ENCODE assay signal across 9 cellular contexts in the genomic region with DNA sequence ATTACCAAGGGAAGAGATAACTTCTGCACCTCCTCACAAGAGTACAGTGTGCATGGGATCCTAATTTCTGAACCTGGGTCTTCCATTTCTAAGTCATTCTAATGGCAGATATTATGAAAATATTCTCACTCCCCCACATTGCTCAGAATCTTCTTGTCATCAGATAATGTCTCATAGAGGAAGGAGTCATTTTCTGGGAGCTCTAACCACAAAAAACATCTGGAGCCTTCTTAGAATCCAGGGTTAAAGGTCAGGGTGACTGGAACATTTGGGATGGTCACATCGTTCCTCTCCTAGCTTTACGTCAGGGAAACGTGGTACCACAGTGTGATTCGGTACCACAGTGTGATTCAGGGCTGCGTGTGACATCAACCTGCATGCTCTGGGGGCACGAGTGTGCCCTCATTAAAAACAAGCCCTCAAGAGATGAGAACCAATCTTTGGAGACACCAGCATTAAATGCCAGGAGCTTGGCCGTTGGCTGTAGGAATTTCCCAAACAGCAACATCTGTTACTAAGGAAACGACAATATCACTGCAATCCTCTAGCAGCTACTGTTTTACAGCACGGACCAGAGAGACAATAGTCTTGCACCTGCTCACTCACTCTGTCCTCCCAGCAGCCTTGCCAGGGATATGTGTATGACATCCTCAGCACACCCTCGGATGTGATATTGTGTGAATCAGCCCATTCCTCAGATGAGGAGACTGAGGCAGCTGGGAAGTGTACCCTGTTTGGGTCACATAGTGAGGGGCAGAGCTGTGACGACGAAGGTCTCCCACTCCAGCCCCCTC.
DNase-seq lines count a peak whose midpoint lies in the region; ATAC-seq, FAIRE-seq and TF ChIP-seq lines count a peak whose summit lies in the region.
"Had no signal": no experiment of that assay in that cellular context is flagged by ENCODE, and none has a peak within 500 bp of the region (broad histone marks: within the 10 kb centered on the region; RNA-seq: fewer than 3 reads in every experiment).

No MANE protein-coding gene starts in this region.

- no peak overlapping the region for H3K4me2 ChIP-seq in H1 (ENCODE audit: insufficient read depth in 1 of 2, low read depth in 2 of 2, low read length in 2 of 2)

- H3K9ac ChIP-seq in H1 (replicated peaks in 1 of 4; ENCODE audit: extremely low read depth in 1 of 4, low read depth in 3 of 4, low read length in 3 of 4), result no peak overlapping the region

- no peak overlapping the region for H3K4me3 Mint-ChIP-seq in CD4-positive, CD25-positive, alpha-beta regulatory T cell
- no peak overlapping the region for H3K4me3 Mint-ChIP-seq in nephron progenitor cell
- no peak overlapping the region for H3K4me3 Mint-ChIP-seq in activated CD4-positive, alpha-beta memory T cell treated with anti-CD3 and anti-CD28 coated beads, Interleukin-2, amount 10 ng/mL, durations not matched to agents 7 days and 5 days

- TF ChIP-seq EP300 in H1 (IDR thresholded peaks at IDR 0.05; ENCODE audit: borderline replicate concordance in 1 of 2, low read depth in 2 of 2, low read length in 2 of 2), result no peak

- H4K91ac ChIP-seq in H1 (replicated peaks; ENCODE audit: insufficient read length, low read length), result no peak overlapping the region

- no peak overlapping the region for H4K5ac ChIP-seq in H1 (ENCODE audit: insufficient read length, low read depth, low read length)

- no peak for TF ChIP-seq RAD21 in H1 (IDR thresholded peaks at IDR 0.05 in 1 of 2, conservative IDR thresholded peaks at IDR 0.05 in 1 of 2; ENCODE audit: low read depth in 2 of 2, low read length in 2 of 2)

- no peak for FAIRE-seq in H1 (lab: Jason Lieb, UNC)

- no peak overlapping the region for H2BK20ac ChIP-seq in H1 (ENCODE audit: low read length)

- no peak overlapping the region for H4K8ac ChIP-seq in H1 (ENCODE audit: extremely low read depth, insufficient read depth, low read length)

- H3K23me2 ChIP-seq in H1 (ENCODE audit: low read depth, low read length), result no peaks in the 10 kb centered on the region

- no peak for DNase-seq in CD4-positive, CD25-positive, alpha-beta regulatory T cell
- peak; percentile 65 for DNase-seq in NCI-H2196 (lab: John Stamatoyannopoulos, UW; ENCODE audit: unreplicated experiment)
- no peak for DNase-seq in H1 (ENCODE audit: low read depth in 1 of 2, low spot score in 2 of 2)
- DNase-seq in nephron progenitor cell, result no peak
- DNase-seq in stimulated activated CD8-positive, alpha-beta memory T cell treated with anti-CD3 and anti-CD28 coated beads, Interleukin-4, amount 100 ng/mL, for 48 hours, result no peak
- no peak for DNase-seq in activated CD4-positive, alpha-beta memory T cell treated with anti-CD3 and anti-CD28 coated beads, Interleukin-2, amount 10 ng/mL, durations not matched to agents 7 days and 5 days
- DNase-seq in MG63, result no peak
- DNase-seq in stimulated activated CD4-positive, alpha-beta T cell treated with anti-CD3 and anti-CD28 coated beads, Interleukin-12 subunit alpha, Interleukin-12 subunit beta, amount 100 ng/mL, for 4 hours, result no peak
- DNase-seq: activated naive CD4-positive, alpha-beta T cell treated with anti-CD3 and anti-CD28 coated beads, Interleukin-2, amount 50 U/mL, for 16 hours had no signal

- H2AFZ ChIP-seq in H1 (ENCODE audit: low read length), result no peak overlapping the region

- no peak overlapping the region for H2BK120ac ChIP-seq in H1 (replicated peaks; ENCODE audit: low read depth, low read length)

- no peaks in the 10 kb centered on the region for H3K36me3 Mint-ChIP-seq in CD4-positive, CD25-positive, alpha-beta regulatory T cell
- H3K36me3 Mint-ChIP-seq in nephron progenitor cell (ENCODE audit: low read depth), result no peaks in the 10 kb centered on the region
- H3K36me3 Mint-ChIP-seq in activated CD4-positive, alpha-beta memory T cell treated with anti-CD3 and anti-CD28 coated beads, Interleukin-2, amount 10 ng/mL, durations not matched to agents 7 days and 5 days (ENCODE audit: low read depth), result no peaks in the 10 kb centered on the region

- no peak overlapping the region for H2BK12ac ChIP-seq in H1 (ENCODE audit: low read depth, low read length)

- no peak for TF ChIP-seq CTCF in H1 (IDR thresholded peaks at IDR 0.05; ENCODE audit: control extremely low read depth in 1 of 3, insufficient read depth in 1 of 3, low read depth in 1 of 3, low read length in 3 of 3)
- no peak for TF ChIP-seq CTCF in nephron progenitor cell (IDR thresholded peaks at IDR 0.05)

- no peaks in the 10 kb centered on the region for H3K27me3 Mint-ChIP-seq in CD4-positive, CD25-positive, alpha-beta regulatory T cell
- H3K27me3 Mint-ChIP-seq in nephron progenitor cell (ENCODE audit: low read depth, poor library complexity), result peaks cover 2% of the 10 kb centered on the region
- peaks cover 7% of the 10 kb centered on the region for H3K27me3 Mint-ChIP-seq in activated CD4-positive, alpha-beta memory T cell treated with anti-CD3 and anti-CD28 coated beads, Interleukin-2, amount 10 ng/mL, durations not matched to agents 7 days and 5 days

- H2BK5ac ChIP-seq in H1 (ENCODE audit: low read depth, low read length), result no peak overlapping the region

- no peak overlapping the region for H3K23ac ChIP-seq in H1 (ENCODE audit: insufficient read length)

- CTCF ChIA-PET in H1 (lab: Charles Lee; ENCODE audit: partially characterized antibody), result interaction anchor here (0.6 to 1.4 kb wide), 4 partner anchors 11 to 19 kb away, joined by 3 to 4 read pairs (median 4); no protein-coding TSS in a partner anchor
- CTCF ChIA-PET in activated CD4-positive, alpha-beta memory T cell treated with anti-CD3 and anti-CD28 coated beads, Interleukin-2, amount 10 ng/mL, durations not matched to agents 7 days and 5 days (lab: Charles Lee), result interaction anchor here (1.0 kb wide), 1 partner anchor 236 kb away, joined by 3 read pairs; no protein-coding TSS in a partner anchor

- no peak overlapping the region for H3K27ac ChIP-seq in CD4-positive, CD25-positive, alpha-beta regulatory T cell (ENCODE audit: insufficient read depth, low read length, poor library complexity, severe bottlenecking)
- H3K27ac ChIP-seq in H1 (ENCODE audit: low read depth, low read length), result no peak overlapping the region

- WGBS in H1 (ENCODE audit: extremely low coverage in 1 of 2, insufficient coverage in 1 of 2, insufficient read length in 1 of 2, insufficient replicate concordance in 2 of 2, low coverage in 1 of 2, low lambda C conversion rate in 2 of 2, missing lambda C conversion rate in 1 of 2), 2 experiments, result 87% methylated on average over 10 of the region's 12 CpGs; no CpG with 5 or more reads in 1 of the 2 experiments

- H3K4me3 ChIP-seq in CD4-positive, CD25-positive, alpha-beta regulatory T cell (ENCODE audit: low read depth, low read length), result no peak overlapping the region
- no peak overlapping the region for H3K4me3 ChIP-seq in H1 (ENCODE audit: extremely low read depth in 1 of 4, insufficient read depth in 2 of 4, low read depth in 3 of 4, low read length in 4 of 4)
- no peak overlapping the region for H3K4me3 ChIP-seq in MG63

- H3K4me1 Mint-ChIP-seq in CD4-positive, CD25-positive, alpha-beta regulatory T cell, result peaks cover 0 to 15% (median 9%) of the 10 kb centered on the region in 4 donors
- peaks cover 57% of the 10 kb centered on the region for H3K4me1 Mint-ChIP-seq in nephron progenitor cell
- peaks cover 24% of the 10 kb centered on the region for H3K4me1 Mint-ChIP-seq in activated CD4-positive, alpha-beta memory T cell treated with anti-CD3 and anti-CD28 coated beads, Interleukin-2, amount 10 ng/mL, durations not matched to agents 7 days and 5 days

- no peaks in the 10 kb centered on the region for H3K36me3 ChIP-seq in CD4-positive, CD25-positive, alpha-beta regulatory T cell (ENCODE audit: control insufficient read depth, insufficient read depth, low read length)
- H3K36me3 ChIP-seq in H1 (ENCODE audit: control insufficient read depth in 2 of 4, insufficient read depth in 4 of 4, low read length in 3 of 4), result no peaks in the 10 kb centered on the region
- no peaks in the 10 kb centered on the region; the same call in 1 of the 2 replicates for H3K36me3 ChIP-seq in MG63

- no peak overlapping the region for H3K14ac ChIP-seq in H1 (ENCODE audit: insufficient read length)

- H3K4me1 ChIP-seq in CD4-positive, CD25-positive, alpha-beta regulatory T cell (ENCODE audit: control insufficient read depth, insufficient read depth, low read length, poor library complexity, severe bottlenecking), result no peaks in the 10 kb centered on the region
- peaks cover 0 to 8% (median 4%) of the 10 kb centered on the region in 4 experiments; a peak in 5 of 7 replicates for H3K4me1 ChIP-seq in H1 (replicated peaks in 1 of 4; ENCODE audit: control insufficient read depth in 3 of 4, insufficient read depth in 4 of 4, low read length in 3 of 4)

- H2BK15ac ChIP-seq in H1 (ENCODE audit: low read length), result peak overlapping the region; percentile 3; the same call in 1 of the 2 replicates

- H3K79me2 ChIP-seq in H1 (ENCODE audit: control insufficient read depth in 1 of 2, insufficient read depth in 2 of 2, low read length in 2 of 2), result no peaks in the 10 kb centered on the region

- no peak overlapping the region for H2AK5ac ChIP-seq in H1 (ENCODE audit: low read depth, low read length)

- no peak overlapping the region for H3K56ac ChIP-seq in H1 (replicated peaks; ENCODE audit: insufficient read length, low read depth, low read length)

- no peak for TF ChIP-seq POLR2A in H1 (IDR thresholded peaks at IDR 0.05; ENCODE audit: control extremely low read depth in 1 of 2, low read depth in 2 of 2, low read length in 2 of 2)

- POLR2A ChIA-PET in H1 (lab: Charles Lee; ENCODE audit: partially characterized antibody), result interaction anchor here (0.6 kb wide), 1 partner anchor 15 kb away, joined by 4 read pairs; no protein-coding TSS in a partner anchor
- POLR2A ChIA-PET in activated CD4-positive, alpha-beta memory T cell treated with anti-CD3 and anti-CD28 coated beads, Interleukin-2, amount 10 ng/mL, durations not matched to agents 7 days and 5 days (lab: Charles Lee), result interaction anchor here (1.1 to 1.4 kb wide), 2 partner anchors 11 to 18 kb away, joined by 3 read pairs; no protein-coding TSS in a partner anchor

- peak overlapping the region in 2 of 3 donors; percentile 79 to 87 for H3K27ac Mint-ChIP-seq in CD4-positive, CD25-positive, alpha-beta regulatory T cell
- H3K27ac Mint-ChIP-seq in nephron progenitor cell, result peak overlapping the region; percentile 66
- H3K27ac Mint-ChIP-seq in activated CD4-positive, alpha-beta memory T cell treated with anti-CD3 and anti-CD28 coated beads, Interleukin-2, amount 10 ng/mL, durations not matched to agents 7 days and 5 days, result no peak overlapping the region

- H3K27me3 ChIP-seq in CD4-positive, CD25-positive, alpha-beta regulatory T cell (ENCODE audit: control insufficient read depth, insufficient read depth, low read length), result no peaks in the 10 kb centered on the region
- H3K27me3 ChIP-seq in H1 (replicated peaks in 1 of 4; ENCODE audit: control insufficient read depth in 3 of 4, extremely low read depth in 1 of 4, insufficient read depth in 3 of 4, low read length in 3 of 4), result no peaks in the 10 kb centered on the region; a peak in 1 of 7 replicates
- no peaks in the 10 kb centered on the region for H3K27me3 ChIP-seq in MG63

- no peaks in the 10 kb centered on the region for H3K9me3 ChIP-seq in CD4-positive, CD25-positive, alpha-beta regulatory T cell (ENCODE audit: control insufficient read depth in 2 of 2, low read length in 2 of 2)
- no peaks in the 10 kb centered on the region for H3K9me3 ChIP-seq in H1 (ENCODE audit: insufficient read depth in 2 of 2, low read depth in 1 of 2, low read length in 1 of 2)
- peaks cover 4% of the 10 kb centered on the region; the same call in 1 of the 2 replicates for H3K9me3 ChIP-seq in MG63

- H3K4ac ChIP-seq in H1 (replicated peaks; ENCODE audit: insufficient read length, low read depth, low read length), result no peak overlapping the region

- no peaks in the 10 kb centered on the region for H3K79me1 ChIP-seq in H1 (ENCODE audit: low read depth, low read length)

- peak in 1 of 2 donors; percentile 9 for ATAC-seq in CD4-positive, CD25-positive, alpha-beta regulatory T cell (ENCODE audit: low read depth in 2 of 2)

- no peak overlapping the region for H3K18ac ChIP-seq in H1 (ENCODE audit: extremely low read depth, low read length)

- no peaks in the 10 kb centered on the region for H3K9me3 Mint-ChIP-seq in CD4-positive, CD25-positive, alpha-beta regulatory T cell
- H3K9me3 Mint-ChIP-seq in nephron progenitor cell, result peaks cover 3% of the 10 kb centered on the region
- H3K9me3 Mint-ChIP-seq in activated CD4-positive, alpha-beta memory T cell treated with anti-CD3 and anti-CD28 coated beads, Interleukin-2, amount 10 ng/mL, durations not matched to agents 7 days and 5 days, result no peaks in the 10 kb centered on the region

- no peaks in the 10 kb centered on the region for H4K20me1 ChIP-seq in H1 (replicated peaks in 1 of 2; ENCODE audit: control insufficient read depth in 1 of 2, insufficient read depth in 2 of 2, low read length in 2 of 2)
